In the genomic region with DNA sequence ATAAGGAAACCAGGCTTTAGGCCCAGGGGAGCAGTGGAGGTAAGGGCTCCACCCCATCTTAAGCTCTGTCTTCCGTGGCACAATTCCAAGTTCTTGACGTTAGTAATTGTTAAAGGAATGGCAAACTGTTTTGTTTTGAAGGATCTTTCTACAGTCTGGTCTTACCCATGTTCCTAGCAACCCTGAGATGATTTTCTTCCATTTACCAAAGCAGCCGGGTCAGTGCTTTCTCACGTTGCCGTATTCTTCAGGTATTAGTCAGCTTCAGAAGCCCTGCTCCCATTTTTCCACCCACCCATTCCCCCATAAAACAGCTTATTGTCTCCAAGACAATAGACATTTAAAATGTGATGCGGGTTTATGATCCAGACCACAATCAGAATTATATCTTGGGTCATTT, we compare ENCODE assay signal across 20 cellular contexts.
"Had no signal": no experiment of that assay in that cellular context is flagged by ENCODE, and none has a peak within 500 bp of the region (broad histone marks: within the 10 kb centered on the region; RNA-seq: fewer than 3 reads in every experiment).

No MANE protein-coding gene starts in this region.

- H3K27me3 ChIP-seq: colonic mucosa, tibial artery had no signal

- H3K27ac Mint-ChIP-seq: activated naive CD8-positive, alpha-beta T cell treated with anti-CD3 and anti-CD28 coated beads, Interleukin-2, amount 10 ng/mL, durations not matched to agents 7 days and 5 days; activated T-cell treated with anti-CD3 and anti-CD28 coated beads, Interleukin-2, amount 50 U/mL, for 24 hours; activated T-helper 2 cell treated with anti-CD3 and anti-CD28 coated beads, Interferon-gamma antibody, Interleukin-2, Interleukin-4, amounts not matched to agents 10 μg/mL and 5 μg/mL and 100 μg/mL, durations not matched to agents 14 hours and 24 hours and 36 hours; stimulated activated naive B cell treated with anti-CD40 and anti-IgM and Interleukin-4, amounts not matched to agents 10 μg/mL and 1 μg/mL and 100 μg/mL, for 72 hours; T-helper 1 cell treated with Interleukin-12 subunit alpha and Interleukin-12 subunit beta and Interleukin-4 antibody, amounts not matched to agents 30 μg/mL and 1 μg/mL, for 36 hours had no signal

- H3K4me3 Mint-ChIP-seq: activated naive CD8-positive, alpha-beta T cell treated with anti-CD3 and anti-CD28 coated beads, Interleukin-2, amount 10 ng/mL, durations not matched to agents 7 days and 5 days; activated T-cell treated with anti-CD3 and anti-CD28 coated beads, Interleukin-2, amount 50 U/mL, for 24 hours; naive thymus-derived CD4-positive, alpha-beta T cell; stimulated activated naive B cell treated with anti-CD40 and anti-IgM and Interleukin-4, amounts not matched to agents 10 μg/mL and 1 μg/mL and 100 μg/mL, for 72 hours; T-helper 1 cell treated with Interleukin-12 subunit alpha and Interleukin-12 subunit beta and Interleukin-4 antibody, amounts not matched to agents 30 μg/mL and 1 μg/mL, for 36 hours; WTC11 had no signal

- H3K9me3 Mint-ChIP-seq: activated naive CD8-positive, alpha-beta T cell treated with anti-CD3 and anti-CD28 coated beads, Interleukin-2, amount 10 ng/mL, durations not matched to agents 7 days and 5 days; activated T-cell treated with anti-CD3 and anti-CD28 coated beads, Interleukin-2, amount 50 U/mL, for 24 hours; activated T-helper 2 cell treated with anti-CD3 and anti-CD28 coated beads, Interferon-gamma antibody, Interleukin-2, Interleukin-4, amounts not matched to agents 10 μg/mL and 5 μg/mL and 100 μg/mL, durations not matched to agents 14 hours and 24 hours and 36 hours; brain; naive thymus-derived CD4-positive, alpha-beta T cell; stimulated activated naive B cell treated with anti-CD40 and anti-IgM and Interleukin-4, amounts not matched to agents 10 μg/mL and 1 μg/mL and 100 μg/mL, for 72 hours; T-helper 1 cell treated with Interleukin-12 subunit alpha and Interleukin-12 subunit beta and Interleukin-4 antibody, amounts not matched to agents 30 μg/mL and 1 μg/mL, for 36 hours; WTC11 had no signal

- H3K27me3 Mint-ChIP-seq: activated naive CD8-positive, alpha-beta T cell treated with anti-CD3 and anti-CD28 coated beads, Interleukin-2, amount 10 ng/mL, durations not matched to agents 7 days and 5 days; activated T-cell treated with anti-CD3 and anti-CD28 coated beads, Interleukin-2, amount 50 U/mL, for 24 hours; brain; naive thymus-derived CD4-positive, alpha-beta T cell; stimulated activated naive B cell treated with anti-CD40 and anti-IgM and Interleukin-4, amounts not matched to agents 10 μg/mL and 1 μg/mL and 100 μg/mL, for 72 hours had no signal

- ATAC-seq: left lobe of liver; naive thymus-derived CD4-positive, alpha-beta T cell; stimulated activated naive B cell treated with anti-CD40 and anti-IgM and Interleukin-4, amounts not matched to agents 10 μg/mL and 1 μg/mL and 100 μg/mL, for 72 hours had no signal

- DNase-seq: activated CD8-positive, alpha-beta memory T cell treated with anti-CD3 and anti-CD28 coated beads for 24 hours; activated CD8-positive, alpha-beta memory T cell treated with anti-CD3 and anti-CD28 coated beads, Interleukin-2, amount 50 U/mL, for 4 hours; activated naive CD4-positive, alpha-beta T cell treated with Interleukin-2 at 50 U/mL for 16 hours; activated naive CD8-positive, alpha-beta T cell treated with anti-CD3 and anti-CD28 coated beads, Interleukin-2, amount 10 ng/mL, durations not matched to agents 7 days and 5 days; activated T-cell treated with anti-CD3 and anti-CD28 coated beads, Interleukin-2, amount 50 U/mL, for 24 hours; amniotic stem cell; central memory CD4-positive, alpha-beta T cell; colonic mucosa; foreskin fibroblast; kidney; naive thymus-derived CD4-positive, alpha-beta T cell; stimulated activated CD4-positive, alpha-beta T cell treated with anti-CD3 and anti-CD28 coated beads, Interleukin-15, amount 100 ng/mL, for 24 hours; stimulated activated naive B cell treated with anti-CD40 and anti-IgM and Interleukin-4, amounts not matched to agents 10 μg/mL and 1 μg/mL and 100 μg/mL, for 72 hours; T1000; tibial artery had no signal

- H3K27ac ChIP-seq: colonic mucosa, tibial artery had no signal

- H3K4me1 Mint-ChIP-seq: activated naive CD8-positive, alpha-beta T cell treated with anti-CD3 and anti-CD28 coated beads, Interleukin-2, amount 10 ng/mL, durations not matched to agents 7 days and 5 days had no signal
